12 cellular contexts compared by ENCODE assay signal in the genomic region with DNA sequence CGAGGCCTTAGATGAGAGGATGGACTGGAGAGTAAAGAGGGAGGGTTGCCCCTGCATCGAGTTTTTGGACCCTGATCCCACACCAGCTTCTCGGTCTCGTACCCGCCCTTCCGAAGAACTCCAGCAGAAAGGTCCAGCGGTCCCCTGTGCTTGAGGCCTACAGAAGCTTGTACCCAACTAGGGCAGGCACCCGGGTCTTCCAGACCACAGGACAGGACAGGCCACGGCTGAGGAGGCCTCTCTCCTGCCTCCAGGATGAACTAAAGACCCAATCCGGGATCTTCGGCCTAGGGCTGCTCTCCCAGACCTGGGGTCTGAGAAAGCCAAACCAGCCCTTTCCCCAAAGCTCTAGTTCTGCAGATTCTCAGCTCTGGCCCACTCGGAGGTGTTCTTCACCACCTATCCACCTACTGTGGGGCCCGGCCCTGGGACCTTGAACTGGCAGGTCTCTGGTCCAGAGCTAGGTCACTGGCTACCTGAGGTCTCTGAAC. TPM values are rescaled to one million over a fixed set of nuclear protein-coding genes. Genes with fewer than 3 reads are reported as not detected.
A peak's percentile ranks its signal among the peaks of the same experiment; 100 is the strongest.
DNase-seq lines count a peak whose midpoint lies in the region; TF ChIP-seq lines count a peak whose summit lies in the region.
"Had no signal": no experiment of that assay in that cellular context is flagged by ENCODE, and none has a peak within 500 bp of the region (broad histone marks: within the 10 kb centered on the region; RNA-seq: fewer than 3 reads in every experiment).

No MANE protein-coding gene starts in this region.

- H3K9me3 ChIP-seq in CD8-positive, alpha-beta memory T cell (ENCODE audit: low read length): no peaks in the 10 kb centered on the region
- H3K9me3 ChIP-seq in neuronal stem cell (replicated peaks in 1 of 2; ENCODE audit: control insufficient read depth in 2 of 2, insufficient read depth in 1 of 2, low read depth in 1 of 2, low read length in 2 of 2) (peaks cover 2 to 48% of the 10 kb centered on the region in 2 donors), right atrium auricular region (no peaks in the 10 kb centered on the region)

- peaks cover 75 to 78% of the 10 kb centered on the region in 2 donors for H3K27me3 Mint-ChIP-seq in CD8-positive, alpha-beta memory T cell

- no CpG with 5 or more reads among the region's 13 CpGs for WGBS in neuronal stem cell (ENCODE audit: extremely low coverage in 2 of 2, insufficient read length in 2 of 2, insufficient replicate concordance in 1 of 2), 2 donors

- peaks cover 32% of the 10 kb centered on the region for H3K4me1 ChIP-seq in CD8-positive, alpha-beta memory T cell (ENCODE audit: insufficient read depth, low read length)
- H3K4me1 ChIP-seq in neuronal stem cell (ENCODE audit: control insufficient read depth in 2 of 2, insufficient read depth in 1 of 2, low read depth in 1 of 2, low read length in 2 of 2) (peaks cover 2 to 10% of the 10 kb centered on the region in 2 donors), right atrium auricular region (peaks cover 0 to 64% of the 10 kb centered on the region in 2 donors)

- no peak overlapping the region for H2AK5ac ChIP-seq in neuronal stem cell (ENCODE audit: low read depth, low read length)

- no peak overlapping the region for H3K23ac ChIP-seq in neuronal stem cell (ENCODE audit: low read depth, low read length, poor library complexity)

- H3K4me1 Mint-ChIP-seq in CD8-positive, alpha-beta memory T cell: peaks cover 39 to 63% (median 40%) of the 10 kb centered on the region in 3 donors

- CTCF ChIA-PET in CD8-positive, alpha-beta memory T cell (lab: Charles Lee): no interaction called here
- CTCF ChIA-PET in HEK293T (lab: Yijun Ruan, JAX): no interaction called here

- POLR2A ChIA-PET in CD8-positive, alpha-beta memory T cell (lab: Charles Lee): no interaction called here
- POLR2A ChIA-PET in HEK293T (lab: Yijun Ruan, JAX): interaction anchor here (1.1 to 1.5 kb wide), 2 partner anchors 15 to 60 kb away, joined by 4 to 8 read pairs; a partner anchor contains a TSS

- H3K9me3 Mint-ChIP-seq in CD8-positive, alpha-beta memory T cell: peaks cover 11 to 33% (median 31%) of the 10 kb centered on the region in 5 donors

- H3K36me3 ChIP-seq in CD8-positive, alpha-beta memory T cell (ENCODE audit: insufficient read depth, low read length): no peaks in the 10 kb centered on the region
- H3K36me3 ChIP-seq in neuronal stem cell (replicated peaks in 1 of 2; ENCODE audit: control insufficient read depth in 2 of 2, insufficient read depth in 2 of 2, low read length in 2 of 2): peaks cover 0 to 18% of the 10 kb centered on the region in 2 donors
- no peaks in the 10 kb centered on the region for H3K36me3 ChIP-seq in right atrium auricular region

- no peak overlapping the region for H3K18ac ChIP-seq in neuronal stem cell (ENCODE audit: low read length)

- no peak overlapping the region for H2BK5ac ChIP-seq in neuronal stem cell (ENCODE audit: low read length)

- no peak overlapping the region for H3K4ac ChIP-seq in neuronal stem cell (ENCODE audit: low read length)

- no peak overlapping the region for H2BK15ac ChIP-seq in neuronal stem cell (ENCODE audit: low read length)

- peak overlapping the region in 1 of 8 donors; percentile 74 for H3K27ac Mint-ChIP-seq in CD8-positive, alpha-beta memory T cell

- no peak overlapping the region for H2BK12ac ChIP-seq in neuronal stem cell (ENCODE audit: low read length)

- no peak overlapping the region for H2BK120ac ChIP-seq in neuronal stem cell (ENCODE audit: low read depth, low read length)

- no peak overlapping the region for H4K91ac ChIP-seq in neuronal stem cell (ENCODE audit: low read depth, low read length, poor library complexity)

- H3K4me3 Mint-ChIP-seq in CD8-positive, alpha-beta memory T cell: peak overlapping the region in 6 of 7 donors; percentile 41 to 77 (median 54)

- no peak overlapping the region for H3K9ac ChIP-seq in neuronal stem cell (ENCODE audit: low read depth, low read length, poor library complexity)

- no peak overlapping the region for H3K4me3 ChIP-seq in CD8-positive, alpha-beta memory T cell (ENCODE audit: low read length)
- H3K4me3 ChIP-seq in fibroblast of villous mesenchyme (ENCODE audit: low read depth, low read length): peak overlapping the region; percentile 77
- peak overlapping the region in 1 of 2 donors; percentile 52 for H3K4me3 ChIP-seq in neuronal stem cell (ENCODE audit: low read length in 2 of 2)
- no peak overlapping the region for H3K4me3 ChIP-seq in right atrium auricular region

- H4K8ac ChIP-seq in neuronal stem cell (ENCODE audit: low read depth, low read length): no peak overlapping the region

- H3K27ac ChIP-seq in CD8-positive, alpha-beta memory T cell (ENCODE audit: low read depth, low read length): no peak overlapping the region
- H3K27ac ChIP-seq in neuronal stem cell (replicated peaks; ENCODE audit: low read length) (no peak overlapping the region), right atrium auricular region (no peak overlapping the region)

- H3K14ac ChIP-seq in neuronal stem cell (ENCODE audit: low read length): no peak overlapping the region

- DNase-seq in CD8-positive, alpha-beta memory T cell: no peak
- peak; percentile 25 for DNase-seq in HuH-7 (ENCODE audit: low spot score)
- no peak for DNase-seq in fibroblast of villous mesenchyme (ENCODE audit: low read depth)
- no peak for DNase-seq in neuronal stem cell (ENCODE audit: low spot score)
- DNase-seq in NCI-H2029 treated with DMSO at 0.1 percent for 48 hours (lab: John Stamatoyannopoulos, UW): no peak
- no peak for DNase-seq in HEK293T (ENCODE audit: extremely low spot score)
- DNase-seq in right atrium auricular region (ENCODE audit: low spot score): no peak
- DNase-seq in globus pallidus (ENCODE audit: low spot score): no peak
- DNase-seq: cerebellar nuclear complex, NCI-H446 treated with DMSO at 0.1 percent for 48 hours, SHP77 had no signal

- peaks cover 0 to 4% (median 3%) of the 10 kb centered on the region in 3 donors for H3K36me3 Mint-ChIP-seq in CD8-positive, alpha-beta memory T cell

- H2AFZ ChIP-seq in neuronal stem cell (ENCODE audit: low read length): peak overlapping the region; percentile 82

- H3K79me1 ChIP-seq in neuronal stem cell (ENCODE audit: low read depth, low read length): peaks cover 2% of the 10 kb centered on the region

- peaks cover 83% of the 10 kb centered on the region for H3K27me3 ChIP-seq in CD8-positive, alpha-beta memory T cell (ENCODE audit: insufficient read depth, low read length, poor library complexity, severe bottlenecking)
- H3K27me3 ChIP-seq in neuronal stem cell (ENCODE audit: control insufficient read depth in 3 of 3, insufficient read depth in 3 of 3, low read depth in 1 of 3, low read length in 3 of 3): peaks cover 62 to 86% (median 69%) of the 10 kb centered on the region in 3 experiments
- H3K27me3 ChIP-seq in right atrium auricular region: peaks cover 82 to 90% of the 10 kb centered on the region in 2 donors

- H3K4me2 ChIP-seq in neuronal stem cell (ENCODE audit: insufficient read depth, low read length, poor library complexity, severe bottlenecking): no peak overlapping the region

- TF ChIP-seq CTCF in fibroblast of villous mesenchyme (IDR thresholded peaks at IDR 0.05; ENCODE audit: insufficient read depth, low read depth, low read length): no peak
- TF ChIP-seq CTCF in right atrium auricular region (IDR thresholded peaks at IDR 0.05): no peak

TF ChIP-seq in HEK293T, 16 proteins besides CTCF, POLR2A, EP300 and RAD21:
- TF ChIP-seq ARNT (IDR thresholded peaks at IDR 0.05) (no peak), ELF4 (IDR thresholded peaks at IDR 0.05) (no peak), SP1 (IDR thresholded peaks at IDR 0.05) (no peak), NFRKB (IDR thresholded peaks at IDR 0.05) (no peak), HDGF (IDR thresholded peaks at IDR 0.05; ENCODE audit: borderline replicate concordance) (no peak), ZNF384 (IDR thresholded peaks at IDR 0.05) (no peak), FOXK2 (IDR thresholded peaks at IDR 0.05) (no peak), BHLHE40 (IDR thresholded peaks at IDR 0.05; ENCODE audit: borderline replicate concordance) (no peak), CTBP1 (IDR thresholded peaks at IDR 0.05; ENCODE audit: borderline replicate concordance) (no peak), L3MBTL2 (conservative IDR thresholded peaks at IDR 0.05) (no peak), TARDBP (IDR thresholded peaks at IDR 0.05) (no peak), LEF1 (IDR thresholded peaks at IDR 0.05; ENCODE audit: borderline replicate concordance) (no peak), FOXA1 (IDR thresholded peaks at IDR 0.05) (no peak), SUZ12 (IDR thresholded peaks at IDR 0.05) (no peak), FOXM1 (IDR thresholded peaks at IDR 0.05; ENCODE audit: borderline replicate concordance) (no peak)
- TF ChIP-seq, protein P1, sequence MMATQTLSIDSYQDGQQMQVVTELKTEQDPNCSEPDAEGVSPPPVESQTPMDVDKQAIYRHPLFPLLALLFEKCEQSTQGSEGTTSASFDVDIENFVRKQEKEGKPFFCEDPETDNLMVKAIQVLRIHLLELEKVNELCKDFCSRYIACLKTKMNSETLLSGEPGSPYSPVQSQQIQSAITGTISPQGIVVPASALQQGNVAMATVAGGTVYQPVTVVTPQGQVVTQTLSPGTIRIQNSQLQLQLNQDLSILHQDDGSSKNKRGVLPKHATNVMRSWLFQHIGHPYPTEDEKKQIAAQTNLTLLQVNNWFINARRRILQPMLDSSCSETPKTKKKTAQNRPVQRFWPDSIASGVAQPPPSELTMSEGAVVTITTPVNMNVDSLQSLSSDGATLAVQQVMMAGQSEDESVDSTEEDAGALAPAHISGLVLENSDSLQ (IDR thresholded peaks at IDR 0.05): no peak

RNA-seq across cellular contexts. Expression of a gene that starts 1.2 kb away (rescaled TPM):
- not detected for total RNA-seq in CD8-positive, alpha-beta memory T cell
- not detected for polyA plus RNA-seq in CD8-positive, alpha-beta memory T cell
- under 0.01 and 0.32 TPM in 2 replicates for total RNA-seq in fibroblast of villous mesenchyme
- 0.04 TPM for polyA plus RNA-seq in neuronal stem cell (2013, experiment 1 of 2)
- 0.04 TPM for polyA plus RNA-seq in neuronal stem cell (2013, experiment 2 of 2)
- not detected for total RNA-seq in right atrium auricular region
- total RNA-seq: liver had no signal
- polyA plus RNA-seq: liver had no signal

RNA-seq across cellular contexts. Expression of a gene that starts 59.0 kb away (rescaled TPM):
- 10 to 100 TPM; 16.5 to 17.3 TPM for total RNA-seq in CD8-positive, alpha-beta memory T cell
- polyA plus RNA-seq in CD8-positive, alpha-beta memory T cell: 19.5 TPM
- total RNA-seq in fibroblast of villous mesenchyme (20.6 and 21.6 TPM in 2 replicates), right atrium auricular region (10 to 100 TPM; 15.3 to 19.8 TPM)
- polyA plus RNA-seq in neuronal stem cell (2013, experiment 1 of 2): 46.0 TPM
- 47.0 TPM for polyA plus RNA-seq in neuronal stem cell (2013, experiment 2 of 2)
